ENCODE assay signal across 19 cellular contexts in the genomic region with DNA sequence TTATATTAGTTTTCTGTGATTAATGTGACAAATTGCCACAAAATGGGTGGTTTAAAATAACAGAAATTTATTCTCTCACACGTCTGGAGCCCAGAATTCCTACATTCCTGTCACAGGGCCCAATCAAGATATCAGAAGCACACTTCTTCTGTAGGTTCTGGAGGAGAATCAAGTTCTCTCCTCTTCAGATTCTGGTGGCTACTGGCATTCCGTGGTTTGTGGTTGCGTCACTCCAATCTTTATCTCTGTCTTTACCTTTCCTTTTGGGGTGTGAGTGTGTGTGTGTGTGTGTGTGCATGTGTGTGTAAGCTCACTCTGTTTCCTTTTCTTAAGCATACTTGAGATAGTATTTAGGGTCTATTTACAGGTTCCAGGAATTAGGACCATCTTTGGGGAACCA.
DNase-seq lines count a peak whose midpoint lies in the region; ATAC-seq and TF ChIP-seq lines count a peak whose summit lies in the region.
"Had no signal": no experiment of that assay in that cellular context is flagged by ENCODE, and none has a peak within 500 bp of the region (broad histone marks: within the 10 kb centered on the region; RNA-seq: fewer than 3 reads in every experiment).

No MANE protein-coding gene starts in this region.

- H3K4me1 ChIP-seq in mesenchymal stem cell (ENCODE audit: control insufficient read depth, insufficient read depth, low read depth, low read length) (no peaks in the 10 kb centered on the region), esophagus muscularis mucosa (no peaks in the 10 kb centered on the region), heart left ventricle (peaks cover 0 to 10% (median 0%) of the 10 kb centered on the region in 12 donors)

- H3K14ac ChIP-seq in mesenchymal stem cell (ENCODE audit: low read length in 2 of 2), result no peak overlapping the region

- no peak for TF ChIP-seq EP300 in esophagus muscularis mucosa (IDR thresholded peaks at IDR 0.05)

- no peak overlapping the region for H3K4me3 ChIP-seq in mesenchymal stem cell (ENCODE audit: insufficient read depth in 1 of 2, low read depth in 1 of 2, low read length in 2 of 2)
- H3K4me3 ChIP-seq in esophagus muscularis mucosa, result no peak overlapping the region
- H3K4me3 ChIP-seq in heart left ventricle, result no peak overlapping the region
- H3K4me3 ChIP-seq: BLaER1 treated with 17β-estradiol and CSF1 and Interleukin-3, amounts not matched to agents 10 nM and 100 nM had no signal

- H3K23ac ChIP-seq in mesenchymal stem cell (ENCODE audit: low read length in 2 of 2), result no peak overlapping the region

- ATAC-seq in HG03280 (IDR thresholded peaks at IDR 0.05; ENCODE audit: unreplicated experiment) (no peak), heart left ventricle (no peak)
- ATAC-seq: SK-N-SH treated with all-trans-retinoic acid at 6 μM for 48 hours had no signal

- no peak overlapping the region for H4K91ac ChIP-seq in mesenchymal stem cell (ENCODE audit: low read length)

- no peak overlapping the region for H3K9ac ChIP-seq in mesenchymal stem cell (ENCODE audit: low read length)
- H3K9ac ChIP-seq: BLaER1 treated with 17β-estradiol and CSF1 and Interleukin-3, amounts not matched to agents 10 nM and 100 nM had no signal

- TF ChIP-seq CTCF in esophagus muscularis mucosa (IDR thresholded peaks at IDR 0.05) (no peak), heart left ventricle (IDR thresholded peaks at IDR 0.05) (no peak)

- H2AFZ ChIP-seq in mesenchymal stem cell (ENCODE audit: low read depth, low read length), result no peak overlapping the region

- H2BK120ac ChIP-seq in mesenchymal stem cell (ENCODE audit: low read depth, low read length), result no peak overlapping the region

- no peaks in the 10 kb centered on the region for H3K36me3 ChIP-seq in mesenchymal stem cell (ENCODE audit: control insufficient read depth in 1 of 2, insufficient read depth in 2 of 2, low read depth in 1 of 2, low read length in 2 of 2)
- H3K36me3 ChIP-seq in esophagus muscularis mucosa, result no peaks in the 10 kb centered on the region
- no peaks in the 10 kb centered on the region for H3K36me3 ChIP-seq in heart left ventricle
- H3K36me3 ChIP-seq: BLaER1 treated with 17β-estradiol and CSF1 and Interleukin-3, amounts not matched to agents 10 nM and 100 nM had no signal

- H2BK12ac ChIP-seq in mesenchymal stem cell (ENCODE audit: low read length in 2 of 2), result no peak overlapping the region

- TF ChIP-seq POLR2A in esophagus muscularis mucosa (IDR thresholded peaks at IDR 0.05; ENCODE audit: low read depth) (no peak), heart left ventricle (IDR thresholded peaks at IDR 0.05) (no peak)

- H3K27ac ChIP-seq in mesenchymal stem cell (ENCODE audit: low read length, poor library complexity, severe bottlenecking) (no peak overlapping the region), esophagus muscularis mucosa (replicated peaks in 1 of 4) (no peak overlapping the region), heart left ventricle (no peak overlapping the region)
- H3K27ac ChIP-seq: BLaER1 treated with 17β-estradiol and CSF1 and Interleukin-3, amounts not matched to agents 10 nM and 100 nM; HL-60 had no signal

- H3K79me1 ChIP-seq in mesenchymal stem cell (replicated peaks; ENCODE audit: low read length, poor library complexity, severe bottlenecking), result no peaks in the 10 kb centered on the region

- no peak overlapping the region for H2AK5ac ChIP-seq in mesenchymal stem cell (ENCODE audit: low read length, severe bottlenecking)

- no peak overlapping the region for H3K18ac ChIP-seq in mesenchymal stem cell (ENCODE audit: low read depth in 1 of 2, low read length in 2 of 2)

- intact Hi-C loops in esophagus muscularis mucosa (cut with DNase I), result no loop called here
- intact Hi-C loops in heart left ventricle (cut with DNase I), result no loop called here

- H3K27me3 ChIP-seq in mesenchymal stem cell (ENCODE audit: control insufficient read depth in 1 of 2, insufficient read depth in 1 of 2, low read length in 2 of 2) (no peaks in the 10 kb centered on the region), esophagus muscularis mucosa (no peaks in the 10 kb centered on the region), heart left ventricle (no peaks in the 10 kb centered on the region)
- H3K27me3 ChIP-seq: BLaER1 treated with 17β-estradiol and CSF1 and Interleukin-3, amounts not matched to agents 10 nM and 100 nM had no signal

- H3K4ac ChIP-seq in mesenchymal stem cell (ENCODE audit: low read depth in 1 of 2, low read length in 2 of 2), result no peak overlapping the region

- no peak overlapping the region for H3K4me2 ChIP-seq in mesenchymal stem cell (ENCODE audit: low read length, poor library complexity, severe bottlenecking)

- no peak overlapping the region for H4K8ac ChIP-seq in mesenchymal stem cell (ENCODE audit: low read length)

- no peak overlapping the region for H2BK5ac ChIP-seq in mesenchymal stem cell (ENCODE audit: low read depth, low read length, poor library complexity, severe bottlenecking)

- 84% methylated on average over 3 of the region's 3 CpGs for WGBS in mesenchymal stem cell
- 61% methylated on average over 3 of the region's 3 CpGs for WGBS in esophagus muscularis mucosa
- 57 to 60% (median 59%) methylated on average over 3 of the region's 3 CpGs for WGBS in heart left ventricle, 4 donors

- DNase-seq in EH (ENCODE audit: low read depth) (peak; percentile 25), NCI-H226 (peak; percentile 65), astrocyte of the hippocampus (ENCODE audit: low read depth, low spot score) (peak; percentile 10), mesenchymal stem cell (peak; percentile 26), esophagus muscularis mucosa (ENCODE audit: extremely low spot score) (no peak), heart left ventricle (no peak)
- DNase-seq: CD8-positive, alpha-beta memory T cell; MM.1S; NCI-H1092 treated with DMSO at 0.1 percent for 48 hours; NCI-H146; NCI-H2029 treated with DMSO at 0.1 percent for 48 hours; NCI-H2171; NCI-H774; RPMI8226; SHP77 treated with DMSO at 0.1 percent for 48 hours had no signal

- H2BK15ac ChIP-seq in mesenchymal stem cell (ENCODE audit: low read depth, poor library complexity, severe bottlenecking), result no peak overlapping the region

- H3K9me3 ChIP-seq in mesenchymal stem cell (ENCODE audit: control insufficient read depth, low read length) (no peaks in the 10 kb centered on the region), esophagus muscularis mucosa (no peaks in the 10 kb centered on the region), heart left ventricle (peaks cover 0 to 5% (median 0%) of the 10 kb centered on the region in 12 donors)
- H3K9me3 ChIP-seq: BLaER1 treated with 17β-estradiol and CSF1 and Interleukin-3, amounts not matched to agents 10 nM and 100 nM had no signal

Comparison
In these comparisons a context has a peak if more than half of its experiments do, and no peak if none do; other contexts are left out.
1. DNase-seq: peak in EH (single experiment), NCI-H226 (single experiment), astrocyte of the hippocampus (single experiment) and mesenchymal stem cell (single experiment); none in esophagus muscularis mucosa (single experiment) and heart left ventricle (0 of 5).